Comparison of ENCODE assay signal across 8 cellular contexts in genomic region chr19:52786078-52786463, GRCh38. TPM values are rescaled to one million over a fixed set of nuclear protein-coding genes. Genes with fewer than 3 reads are reported as not detected.
DNase-seq lines count a peak whose midpoint lies in the region; ATAC-seq, FAIRE-seq and TF ChIP-seq lines count a peak whose summit lies in the region.

No MANE protein-coding gene starts in this region.

- peak overlapping the region; percentile 87 for H3K4me3 Mint-ChIP-seq in dendritic cell treated with granulocyte-macrophage colony-stimulating factor and Interleukin-4, amounts not matched to agents 40 ng/mL and 50 ng/mL, for 4 days

- H3K9me3 Mint-ChIP-seq in dendritic cell treated with granulocyte-macrophage colony-stimulating factor and Interleukin-4, amounts not matched to agents 40 ng/mL and 50 ng/mL, for 4 days, result peaks cover 70% of the 10 kb centered on the region

- H3K9me3 ChIP-seq in mesenchymal stem cell (ENCODE audit: control insufficient read depth, low read length) (peaks cover 9% of the 10 kb centered on the region), vagina (no peaks in the 10 kb centered on the region)

- H3K23ac ChIP-seq in mesenchymal stem cell (ENCODE audit: low read length in 2 of 2), result peak overlapping the region in 1 of 2 experiments; percentile 0

- WGBS in mesenchymal stem cell, result 6% methylated on average over 21 of the region's 23 CpGs

- H3K79me1 ChIP-seq in mesenchymal stem cell (replicated peaks; ENCODE audit: low read length, poor library complexity, severe bottlenecking), result peaks cover 14% of the 10 kb centered on the region

- H3K27me3 ChIP-seq in mesenchymal stem cell (ENCODE audit: control insufficient read depth in 1 of 2, insufficient read depth in 1 of 2, low read length in 2 of 2) (no peaks in the 10 kb centered on the region), vagina (no peaks in the 10 kb centered on the region)

- no peak for TF ChIP-seq CTCF in vagina (IDR thresholded peaks at IDR 0.05)

- H3K4me1 ChIP-seq in mesenchymal stem cell (ENCODE audit: control insufficient read depth, insufficient read depth, low read depth, low read length) (peaks cover 4% of the 10 kb centered on the region), vagina (peaks cover 23% of the 10 kb centered on the region)

- peak; percentile 36 for DNase-seq in COLO668 (lab: John Stamatoyannopoulos, UW; ENCODE audit: unreplicated experiment)
- DNase-seq in NCI-H526 (lab: John Stamatoyannopoulos, UW), result peak; percentile 9 to 55
- DNase-seq in mesenchymal stem cell, result no peak
- DNase-seq in vagina (ENCODE audit: extremely low spot score in 2 of 2), result no peak
- DNase-seq in stimulated activated CD4-positive, alpha-beta T cell treated with anti-CD3 and anti-CD28 coated beads, Interleukin-15, amount 100 ng/mL, for 24 hours, result no peak
- no peak for DNase-seq in GM19239 (ENCODE audit: insufficient read length, low spot score)

- no peak for TF ChIP-seq POLR2A in vagina (IDR thresholded peaks at IDR 0.05)

- H2BK12ac ChIP-seq in mesenchymal stem cell (ENCODE audit: low read length in 2 of 2), result no peak overlapping the region

- H3K9ac ChIP-seq in mesenchymal stem cell (ENCODE audit: low read length), result peak overlapping the region; percentile 89

- H4K8ac ChIP-seq in mesenchymal stem cell (ENCODE audit: low read length), result peak overlapping the region; percentile 57

- H3K4me3 ChIP-seq in mesenchymal stem cell (ENCODE audit: insufficient read depth in 1 of 2, low read depth in 1 of 2, low read length in 2 of 2) (peak overlapping the region; percentile 67 to 87), vagina (peak overlapping the region; percentile 62 to 64)

- H2AFZ ChIP-seq in mesenchymal stem cell (ENCODE audit: low read depth, low read length), result peak overlapping the region; percentile 83

- no peak for FAIRE-seq in GM19239 (lab: Jason Lieb, UNC)

- H2AK5ac ChIP-seq in mesenchymal stem cell (ENCODE audit: low read length, severe bottlenecking), result no peak overlapping the region

- H3K14ac ChIP-seq in mesenchymal stem cell (ENCODE audit: low read length in 2 of 2), result no peak overlapping the region

- peak overlapping the region; percentile 70 for H2BK15ac ChIP-seq in mesenchymal stem cell (ENCODE audit: low read depth, poor library complexity, severe bottlenecking)

- H3K36me3 ChIP-seq in mesenchymal stem cell (ENCODE audit: control insufficient read depth in 1 of 2, insufficient read depth in 2 of 2, low read depth in 1 of 2, low read length in 2 of 2) (peaks cover 3 to 10% of the 10 kb centered on the region in 2 experiments), vagina (no peaks in the 10 kb centered on the region)

- peak overlapping the region in 1 of 2 experiments; percentile 1 for H3K18ac ChIP-seq in mesenchymal stem cell (ENCODE audit: low read depth in 1 of 2, low read length in 2 of 2)

- H3K27ac ChIP-seq in mesenchymal stem cell (ENCODE audit: low read length, poor library complexity, severe bottlenecking), result no peak overlapping the region
- H3K27ac ChIP-seq in vagina, result peak overlapping the region; percentile 69

- peaks cover 19% of the 10 kb centered on the region for H3K4me1 Mint-ChIP-seq in dendritic cell treated with granulocyte-macrophage colony-stimulating factor and Interleukin-4, amounts not matched to agents 40 ng/mL and 50 ng/mL, for 4 days (ENCODE audit: low read depth)

- peak; percentile 23 for ATAC-seq in GM21825 (IDR thresholded peaks at IDR 0.05; ENCODE audit: unreplicated experiment)

- no peak overlapping the region for H3K4ac ChIP-seq in mesenchymal stem cell (ENCODE audit: low read depth in 1 of 2, low read length in 2 of 2)

- peaks cover 57% of the 10 kb centered on the region for H3K36me3 Mint-ChIP-seq in dendritic cell treated with granulocyte-macrophage colony-stimulating factor and Interleukin-4, amounts not matched to agents 40 ng/mL and 50 ng/mL, for 4 days (ENCODE audit: low read depth)

- H3K27ac Mint-ChIP-seq in dendritic cell treated with granulocyte-macrophage colony-stimulating factor and Interleukin-4, amounts not matched to agents 40 ng/mL and 50 ng/mL, for 4 days, result peak overlapping the region; percentile 86

- H3K4me2 ChIP-seq in mesenchymal stem cell (ENCODE audit: low read length, poor library complexity, severe bottlenecking), result peak overlapping the region; percentile 91

- no peak overlapping the region for H2BK5ac ChIP-seq in mesenchymal stem cell (ENCODE audit: low read depth, low read length, poor library complexity, severe bottlenecking)

- H4K91ac ChIP-seq in mesenchymal stem cell (ENCODE audit: low read length), result no peak overlapping the region

- H3K27me3 Mint-ChIP-seq in dendritic cell treated with granulocyte-macrophage colony-stimulating factor and Interleukin-4, amounts not matched to agents 40 ng/mL and 50 ng/mL, for 4 days, result peaks cover 8% of the 10 kb centered on the region

- H2BK120ac ChIP-seq in mesenchymal stem cell (ENCODE audit: low read depth, low read length), result peak overlapping the region; percentile 37

- intact Hi-C loops in dendritic cell treated with granulocyte-macrophage colony-stimulating factor and Interleukin-4, amounts not matched to agents 40 ng/mL and 50 ng/mL, for 4 days (cut with micrococcal nuclease), result no loop called here
- intact Hi-C loops in vagina (cut with DNase I), result no loop called here

RNA-seq across cellular contexts. Expression of gene ZNF600, which starts 0.5 kb away (rescaled TPM):
- 3.4 TPM for polyA plus RNA-seq in mesenchymal stem cell (2013, experiment 1 of 2)
- polyA plus RNA-seq in mesenchymal stem cell (2013, experiment 2 of 2), result 2.7 TPM
- 13.0 TPM for total RNA-seq in vagina

RNA-seq across cellular contexts. Expression of gene ZNF28, which starts 35.4 kb away (rescaled TPM):
- 6.1 TPM for polyA plus RNA-seq in mesenchymal stem cell (2013, experiment 1 of 2)
- 7.3 TPM for polyA plus RNA-seq in mesenchymal stem cell (2013, experiment 2 of 2)
- total RNA-seq in vagina, result 10.3 TPM

RNA-seq across cellular contexts. Expression of gene ZNF611, which starts 51.2 kb away (rescaled TPM):
- 7.1 TPM for polyA plus RNA-seq in mesenchymal stem cell (2013, experiment 1 of 2)
- 5.0 TPM for polyA plus RNA-seq in mesenchymal stem cell (2013, experiment 2 of 2)
- 6.1 TPM for total RNA-seq in vagina

Comparison
In these comparisons a context has a peak if more than half of its experiments do, and no peak if none do; other contexts are left out.
1. DNase-seq: peak in COLO668 (single experiment) and NCI-H526 (2 of 2); none in mesenchymal stem cell (single experiment), vagina (0 of 2), stimulated activated CD4-positive, alpha-beta T cell treated with anti-CD3 and anti-CD28 coated beads, Interleukin-15, amount 100 ng/mL, for 24 hours (single experiment) and GM19239 (single experiment).